1 cellular context compared by ENCODE assay signal in genomic region chr1:28518000-28518744, GRCh38.
TF ChIP-seq lines count a peak whose summit lies in the region.

No MANE protein-coding gene starts in this region.

TF ChIP-seq in HepG2, 621 proteins besides CTCF, POLR2A, EP300 and RAD21 (continued from another document and continues in another):
- TF ChIP-seq AHDC1 (CRISPR knock-in tag; IDR thresholded peaks at IDR 0.05; ENCODE audit: borderline replicate concordance) = peak; percentile 34; the same call in 1 of the 2 replicates
- no peak for TF ChIP-seq HIVEP1 (CRISPR knock-in tag; IDR thresholded peaks at IDR 0.05)
- TF ChIP-seq PRDM15 (CRISPR knock-in tag; IDR thresholded peaks at IDR 0.05) = no peak
- TF ChIP-seq ZNF275 (CRISPR knock-in tag; IDR thresholded peaks at IDR 0.05; ENCODE audit: borderline replicate concordance) = no peak
- TF ChIP-seq ZFY (CRISPR knock-in tag; IDR thresholded peaks at IDR 0.05) = peak; percentile 84
- TF ChIP-seq ZNF367 (CRISPR knock-in tag; IDR thresholded peaks at IDR 0.05; ENCODE audit: borderline replicate concordance) = no peak
- TF ChIP-seq ZNF431 (CRISPR knock-in tag; IDR thresholded peaks at IDR 0.05; ENCODE audit: borderline replicate concordance, low read depth) = no peak
- 0 out of 2 replicates have a peak, but pooled peaks have one; percentile 59 for TF ChIP-seq CHCHD3 (CRISPR knock-in tag; IDR thresholded peaks at IDR 0.05)
- TF ChIP-seq KAT2B (IDR thresholded peaks at IDR 0.05; ENCODE audit: borderline replicate concordance, low read depth, low read length) = no peak
- no peak for TF ChIP-seq ZNF782 (CRISPR knock-in tag; IDR thresholded peaks at IDR 0.05; ENCODE audit: borderline replicate concordance)
- TF ChIP-seq ZNF512B (CRISPR knock-in tag; IDR thresholded peaks at IDR 0.05; ENCODE audit: borderline replicate concordance) = no peak
- TF ChIP-seq MYC (CRISPR knock-in tag; IDR thresholded peaks at IDR 0.05; ENCODE audit: borderline replicate concordance) = peak; percentile 84; the same call in 1 of the 2 replicates
- TF ChIP-seq DZIP1 (CRISPR knock-in tag; IDR thresholded peaks at IDR 0.05) = peak; percentile 10; the same call in 1 of the 2 replicates
- TF ChIP-seq E2F2 (CRISPR knock-in tag; IDR thresholded peaks at IDR 0.05; ENCODE audit: borderline replicate concordance) = no peak
- TF ChIP-seq ZBTB21 (CRISPR knock-in tag; IDR thresholded peaks at IDR 0.05) = no peak
- TF ChIP-seq GRHL1 (CRISPR knock-in tag; conservative IDR thresholded peaks at IDR 0.05) = no peak
- TF ChIP-seq ZFP1 (CRISPR knock-in tag; IDR thresholded peaks at IDR 0.05) = no peak
- TF ChIP-seq DDIT3 (CRISPR knock-in tag; IDR thresholded peaks at IDR 0.05) = 0 out of 2 replicates have a peak, but pooled peaks have one; percentile 58
- no peak for TF ChIP-seq POLR2AphosphoS2 (IDR thresholded peaks at IDR 0.05; ENCODE audit: low read depth, low read length)
- TF ChIP-seq KDM5B (CRISPR knock-in tag; IDR thresholded peaks at IDR 0.05; ENCODE audit: borderline replicate concordance) = no peak; the same call in 1 of the 2 replicates
- no peak for TF ChIP-seq ZNF777 (CRISPR knock-in tag; IDR thresholded peaks at IDR 0.05)
- TF ChIP-seq ZNF773 (CRISPR knock-in tag; IDR thresholded peaks at IDR 0.05; ENCODE audit: borderline replicate concordance) = 0 out of 2 replicates have a peak, but pooled peaks have one; percentile 26
- peak; percentile 80 for TF ChIP-seq UBTF (CRISPR knock-in tag; IDR thresholded peaks at IDR 0.05)
- TF ChIP-seq ZNF644 (CRISPR knock-in tag; IDR thresholded peaks at IDR 0.05; ENCODE audit: low read depth) = no peak
- TF ChIP-seq ISL2 (CRISPR knock-in tag; IDR thresholded peaks at IDR 0.05) = peak; percentile 41; the same call in 1 of the 2 replicates
- no peak for TF ChIP-seq TOPORS (CRISPR knock-in tag; IDR thresholded peaks at IDR 0.05)
- no peak for TF ChIP-seq TBL1XR1 (IDR thresholded peaks at IDR 0.05; ENCODE audit: borderline replicate concordance, low read length, partially characterized antibody)
- no peak for TF ChIP-seq ZNF652 (CRISPR knock-in tag; IDR thresholded peaks at IDR 0.05; ENCODE audit: borderline replicate concordance, low read depth)
- no peak for TF ChIP-seq ZBTB34 (CRISPR knock-in tag; IDR thresholded peaks at IDR 0.05)
- no peak for TF ChIP-seq ZNF432 (CRISPR knock-in tag; IDR thresholded peaks at IDR 0.05; ENCODE audit: borderline replicate concordance)
